28 cellular contexts compared by ENCODE assay signal in genomic region chr1:221913351-221913750, GRCh38.
"Had no signal": no experiment of that assay in that cellular context is flagged by ENCODE, and none has a peak within 500 bp of the region (broad histone marks: within the 10 kb centered on the region; RNA-seq: fewer than 3 reads in every experiment).

No MANE protein-coding gene starts in this region.

- H3K27ac ChIP-seq: cardiac muscle cell, colonic mucosa, gastrocnemius medialis, left ventricle myocardium inferior, neural progenitor cell, testis, transverse colon had no signal

- H3K36me3 ChIP-seq: cardiac muscle cell, colonic mucosa, gastrocnemius medialis, left ventricle myocardium inferior, neural progenitor cell, transverse colon had no signal

- H3K4me1 ChIP-seq: colonic mucosa, gastrocnemius medialis, left ventricle myocardium inferior, neural progenitor cell, testis, transverse colon had no signal

- DNase-seq: activated CD4-positive, alpha-beta T cell treated with anti-CD3 and anti-CD28 coated beads for 48 hours; activated CD4-positive, alpha-beta T cell treated with anti-CD3 and anti-CD28 coated beads, Interleukin-2, amount 50 U/mL, for 48 hours; activated CD4-positive, CD25-positive, alpha-beta regulatory T cell; activated CD8-positive, alpha-beta memory T cell treated with anti-CD3 and anti-CD28 coated beads for 24 hours; activated gamma-delta T cell treated with Interleukin-2 at 50 U/mL for 16 hours; anterior cingulate cortex; cerebellar nuclear complex; colonic mucosa; effector CD8-positive, alpha-beta T cell; gastrocnemius medialis; glutamatergic neuron; left ventricle myocardium inferior; mesendoderm; natural killer cell; occipital lobe; posterior cingulate gyrus; right cardiac atrium; stimulated activated CD4-positive, alpha-beta T cell treated with anti-CD3 and anti-CD28 coated beads, Interleukin-12 subunit alpha, Interleukin-12 subunit beta, amount 100 ng/mL, for 4 hours; stimulated activated CD4-positive, alpha-beta T cell treated with anti-CD3 and anti-CD28 coated beads, Interleukin-4, amount 100 ng/mL, for 1 hour; stimulated activated naive CD8-positive, alpha-beta T cell treated with anti-CD3 and anti-CD28 coated beads, Interleukin-15, Interleukin-2, amounts not matched to agents 100 U/mL and 50 U/mL, for 24 hours; T-helper 1 cell; testis; transverse colon had no signal

- H3K9me3 ChIP-seq: colonic mucosa, gastrocnemius medialis, left ventricle myocardium inferior, testis, transverse colon had no signal

- H3K4me1 Mint-ChIP-seq: neural progenitor cell had no signal

- H3K27me3 ChIP-seq: cardiac muscle cell, colonic mucosa, gastrocnemius medialis, neural progenitor cell, testis, transverse colon had no signal

- H3K4me3 ChIP-seq: cardiac muscle cell, colonic mucosa, gastrocnemius medialis, left ventricle myocardium inferior, lung, neural progenitor cell, testis, transverse colon had no signal

- H3K9me3 Mint-ChIP-seq: activated naive CD4-positive, alpha-beta T cell treated with anti-CD3 and anti-CD28 coated beads, Interleukin-2, amount 50 U/mL, for 24 hours; natural killer cell; neural progenitor cell; T-helper 2 cell treated with Interferon-gamma antibody and Interleukin-4, amounts not matched to agents 5 μg/mL and 100 μg/mL, for 36 hours had no signal

- H3K9ac ChIP-seq: neural progenitor cell had no signal

- H3K36me3 Mint-ChIP-seq: activated naive CD4-positive, alpha-beta T cell treated with anti-CD3 and anti-CD28 coated beads, Interleukin-2, amount 50 U/mL, for 24 hours; natural killer cell; neural progenitor cell had no signal

- H3K4me3 Mint-ChIP-seq: activated naive CD4-positive, alpha-beta T cell treated with anti-CD3 and anti-CD28 coated beads, Interleukin-2, amount 50 U/mL, for 24 hours; natural killer cell; neural progenitor cell; T-helper 2 cell treated with Interferon-gamma antibody and Interleukin-4, amounts not matched to agents 5 μg/mL and 100 μg/mL, for 36 hours had no signal

- H3K27me3 Mint-ChIP-seq: activated naive CD4-positive, alpha-beta T cell treated with anti-CD3 and anti-CD28 coated beads, Interleukin-2, amount 50 U/mL, for 24 hours had no signal

- H3K27ac Mint-ChIP-seq: activated naive CD4-positive, alpha-beta T cell treated with anti-CD3 and anti-CD28 coated beads, Interleukin-2, amount 50 U/mL, for 24 hours; natural killer cell; neural progenitor cell; T-helper 2 cell treated with Interferon-gamma antibody and Interleukin-4, amounts not matched to agents 5 μg/mL and 100 μg/mL, for 36 hours had no signal
